ENCODE assay signal across 8 cellular contexts in the genomic region with DNA sequence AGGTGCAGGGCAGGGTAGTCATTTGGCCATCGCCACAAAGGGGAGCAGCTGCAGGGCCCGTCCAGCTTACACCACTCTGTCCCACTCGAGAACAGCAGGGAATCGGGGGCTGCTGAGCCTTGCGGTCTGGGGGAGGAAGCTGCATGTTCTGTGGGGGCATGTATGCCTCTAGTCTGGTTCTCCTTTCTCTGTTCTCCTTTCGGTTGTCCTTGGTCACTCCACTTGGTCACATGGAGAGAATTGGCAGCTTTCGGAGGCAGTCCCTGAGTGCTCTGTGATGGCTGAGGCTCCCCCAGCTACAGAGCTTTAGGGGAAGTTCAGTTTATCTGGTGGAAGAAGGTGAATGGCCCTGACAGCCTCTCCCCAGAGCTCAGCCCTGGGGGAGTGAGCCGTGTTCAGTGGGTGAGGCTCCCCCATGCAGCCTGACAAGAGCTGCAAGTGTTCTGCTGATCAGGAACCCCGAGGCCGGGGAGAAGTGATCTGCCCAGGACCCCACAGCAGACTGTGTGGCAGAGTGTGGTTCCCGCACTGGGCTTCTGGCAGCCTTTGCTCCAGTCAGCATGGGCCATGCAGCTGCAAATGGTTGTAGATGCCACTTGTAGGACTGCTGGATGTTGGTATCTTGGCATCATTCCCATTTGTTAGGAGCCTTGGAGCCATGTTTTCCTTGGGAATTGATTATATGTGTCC. TPM values are rescaled to one million over a fixed set of nuclear protein-coding genes. Genes with fewer than 3 reads are reported as not detected.
DNase-seq lines count a peak whose midpoint lies in the region; ATAC-seq, FAIRE-seq and TF ChIP-seq lines count a peak whose summit lies in the region.

No MANE protein-coding gene starts in this region.

- no peaks in the 10 kb centered on the region for H3K36me3 ChIP-seq in GM06990 (ENCODE audit: control insufficient read depth, insufficient read depth, low read length)
- no peaks in the 10 kb centered on the region for H3K36me3 ChIP-seq in lung (ENCODE audit: control insufficient read depth in 2 of 2, insufficient read depth in 2 of 2, low read length in 2 of 2)
- H3K36me3 ChIP-seq in neural progenitor cell: no peaks in the 10 kb centered on the region

- H3K27me3 Mint-ChIP-seq in neural progenitor cell (ENCODE audit: insufficient read depth, low read depth): peaks cover 10% of the 10 kb centered on the region

- no peaks in the 10 kb centered on the region for H3K36me3 Mint-ChIP-seq in neural progenitor cell

- peaks cover 0 to 41% of the 10 kb centered on the region in 2 donors for H3K4me1 ChIP-seq in lung (ENCODE audit: control insufficient read depth in 2 of 2, insufficient read depth in 2 of 2, low read length in 2 of 2)
- H3K4me1 ChIP-seq in neural progenitor cell: peaks cover 8% of the 10 kb centered on the region

- peak; percentile 94 for ATAC-seq in GM19395 (IDR thresholded peaks at IDR 0.05; ENCODE audit: unreplicated experiment)
- peak; percentile 91 for ATAC-seq in HG03432 (IDR thresholded peaks at IDR 0.05; ENCODE audit: unreplicated experiment)
- ATAC-seq in lung (ENCODE audit: insufficient read depth, low FRiP score): peak; percentile 31

- H3K9me3 Mint-ChIP-seq in neural progenitor cell: no peaks in the 10 kb centered on the region

- H3K27ac Mint-ChIP-seq in neural progenitor cell: no peak overlapping the region

- DNase-seq in GM06990 (ENCODE audit: extremely low read depth, insufficient read length) (peak; percentile 79), lung (ENCODE audit: low spot score) (no peak), neural progenitor cell (ENCODE audit: low spot score) (no peak), COR-L47 (lab: John Stamatoyannopoulos, UW) (no peak), RCC 7860 (ENCODE audit: low spot score) (no peak)
- DNase-seq in activated CD8-positive, alpha-beta memory T cell treated with anti-CD3 and anti-CD28 coated beads, Interleukin-2, amount 50 U/mL, for 48 hours: peak; percentile 64

- H3K9me3 ChIP-seq in lung (ENCODE audit: control insufficient read depth in 2 of 2, insufficient read depth in 1 of 2, low read length in 1 of 2) (no peaks in the 10 kb centered on the region), neural progenitor cell (ENCODE audit: low read depth) (no peaks in the 10 kb centered on the region)

- no peak overlapping the region for H3K9ac ChIP-seq in neural progenitor cell

- H4K20me1 ChIP-seq in neural progenitor cell (ENCODE audit: low read depth): no peaks in the 10 kb centered on the region

- no peaks in the 10 kb centered on the region for H3F3A ChIP-seq in neural progenitor cell (ENCODE audit: low read depth)

- H3K4me3 ChIP-seq in GM06990 (replicated peaks; ENCODE audit: low read depth, low read length): peak overlapping the region; percentile 56
- no peak overlapping the region for H3K4me3 ChIP-seq in lung
- no peak overlapping the region for H3K4me3 ChIP-seq in neural progenitor cell

- H3K4me2 ChIP-seq in neural progenitor cell: no peak overlapping the region

- H2AFZ ChIP-seq in neural progenitor cell (replicated peaks): no peak overlapping the region

- H3K27me3 ChIP-seq in GM06990 (replicated peaks; ENCODE audit: control insufficient read depth, insufficient read depth, low read length) (no peaks in the 10 kb centered on the region), lung (ENCODE audit: control insufficient read depth, insufficient read depth) (no peaks in the 10 kb centered on the region), neural progenitor cell (no peaks in the 10 kb centered on the region)

- H3K27ac ChIP-seq in lung (ENCODE audit: low read depth in 1 of 2, low read length in 1 of 2) (peak overlapping the region in 1 of 2 donors; percentile 82), neural progenitor cell (no peak overlapping the region)

- peaks cover 9% of the 10 kb centered on the region for H3K4me1 Mint-ChIP-seq in neural progenitor cell

- 19 to 27% methylated on average over 11 of the region's 11 CpGs for WGBS in lung, 2 donors

- no peaks in the 10 kb centered on the region for H3K79me2 ChIP-seq in neural progenitor cell (ENCODE audit: low read depth)

- TF ChIP-seq CTCF in GM06990 (IDR thresholded peaks at IDR 0.05; ENCODE audit: insufficient read depth, low read length, poor library complexity, severe bottlenecking): no peak
- no peak for TF ChIP-seq CTCF in lung (IDR thresholded peaks at IDR 0.05; ENCODE audit: control extremely low read depth, extremely low read depth)
- no peak for TF ChIP-seq CTCF in neural progenitor cell (IDR thresholded peaks at IDR 0.05)

- no peak for FAIRE-seq in RCC 7860 (lab: Jason Lieb, UNC)

- H3K4me3 Mint-ChIP-seq in neural progenitor cell: no peak overlapping the region

RNA-seq across cellular contexts. Expression of a gene that starts 22.3 kb away (rescaled TPM):
- 10 to 100 TPM in 1 of 2 donors, 1 to 10 TPM in 1; 6.6 to 13.9 TPM for total RNA-seq in lung
- polyA plus RNA-seq in lung: 1 to 10 TPM; 1.7 to 3.5 TPM
- 1.4 TPM in 1 of 2 replicates, not detected in the other for total RNA-seq in neural progenitor cell (ENCODE audit: low replicate concordance)

Comparison
In these comparisons a context has a peak if more than half of its experiments do, and no peak if none do; other contexts are left out.
1. DNase-seq: peak in GM06990 (single experiment) and activated CD8-positive, alpha-beta memory T cell treated with anti-CD3 and anti-CD28 coated beads, Interleukin-2, amount 50 U/mL, for 48 hours (single experiment); none in lung (single experiment), neural progenitor cell (single experiment), COR-L47 (single experiment) and RCC 7860 (single experiment).
2. ATAC-seq: peak in every context shown above with its lines; median percentile 94 in GM19395; 91 in HG03432; 31 in lung.